In genomic region chr5:158698036-158698667, GRCh38 we compare ENCODE assay signal across 26 cellular contexts.
DNase-seq lines count a peak whose midpoint lies in the region; TF ChIP-seq lines count a peak whose summit lies in the region.
"Had no signal": no experiment of that assay in that cellular context is flagged by ENCODE, and none has a peak within 500 bp of the region (broad histone marks: within the 10 kb centered on the region; RNA-seq: fewer than 3 reads in every experiment).

No MANE protein-coding gene starts in this region.

- in situ Hi-C loops in KBM-7 (cut with MboI; ENCODE audit: low pct_unique_long_range_greater_than_20kb, low sequenced_read_pairs), result loop anchor here (25.0 kb wide), 1 partner anchor 414 kb away; no protein-coding TSS in a partner anchor

- no peak overlapping the region for H4K91ac ChIP-seq in H9 (ENCODE audit: insufficient read length, low read depth, low read length)
- no peak overlapping the region for H4K91ac ChIP-seq in mesenchymal stem cell (ENCODE audit: low read length)

- no peak overlapping the region for H4K5ac ChIP-seq in H9 (ENCODE audit: insufficient read length, low read depth, low read length)

- H3K14ac ChIP-seq in H9 (ENCODE audit: insufficient read depth, low read length) (no peak overlapping the region), mesenchymal stem cell (ENCODE audit: low read length in 2 of 2) (no peak overlapping the region)

- H3K4ac ChIP-seq in H9 (ENCODE audit: low read depth, low read length) (no peak overlapping the region), mesenchymal stem cell (ENCODE audit: low read depth in 1 of 2, low read length in 2 of 2) (no peak overlapping the region)

- H3K9me3 ChIP-seq in H9 (ENCODE audit: control insufficient read depth, low read depth, low read length) (no peaks in the 10 kb centered on the region), ascending aorta (no peaks in the 10 kb centered on the region), mesenchymal stem cell (ENCODE audit: control insufficient read depth, low read length) (no peaks in the 10 kb centered on the region), subcutaneous abdominal adipose tissue (ENCODE audit: control insufficient read depth in 5 of 5, low read length in 5 of 5) (no peaks in the 10 kb centered on the region)
- H3K9me3 ChIP-seq: colonic mucosa, esophagus squamous epithelium, spleen, tibial nerve had no signal

- H3K27ac ChIP-seq in H9 (ENCODE audit: insufficient read length, low read depth, low read length), result no peak overlapping the region
- H3K27ac ChIP-seq in ascending aorta, result peak overlapping the region; percentile 69 to 80
- H3K27ac ChIP-seq in mesenchymal stem cell (ENCODE audit: low read length, poor library complexity, severe bottlenecking), result no peak overlapping the region
- peak overlapping the region; percentile 63 for H3K27ac ChIP-seq in subcutaneous abdominal adipose tissue (ENCODE audit: low read depth, low read length)
- H3K27ac ChIP-seq: brain microvascular endothelial cell, colonic mucosa, PC-9, spleen had no signal

- no peak overlapping the region for H2BK120ac ChIP-seq in H9 (ENCODE audit: low read depth, low read length, poor library complexity, severe bottlenecking)
- H2BK120ac ChIP-seq in mesenchymal stem cell (ENCODE audit: low read depth, low read length), result no peak overlapping the region

- H3K23me2 ChIP-seq in H9 (ENCODE audit: insufficient read length, low read depth, low read length, poor library complexity, severe bottlenecking), result no peaks in the 10 kb centered on the region

- no peak overlapping the region for H3K56ac ChIP-seq in H9 (ENCODE audit: insufficient read length, low read depth, low read length)

- peaks cover 7% of the 10 kb centered on the region for H3K27me3 Mint-ChIP-seq in H9 (ENCODE audit: low read depth)
- H3K27me3 Mint-ChIP-seq: activated CD4-positive, alpha-beta T cell treated with anti-CD3 and anti-CD28 coated beads, Interleukin-2, amount 10 ng/mL, durations not matched to agents 7 days and 5 days had no signal

- H3K4me2 ChIP-seq in H9 (ENCODE audit: insufficient read depth, insufficient read length, low read length), result peak overlapping the region; percentile 49
- no peak overlapping the region for H3K4me2 ChIP-seq in mesenchymal stem cell (ENCODE audit: low read length, poor library complexity, severe bottlenecking)
- H3K4me2 ChIP-seq: PC-9 had no signal

- peaks cover 15% of the 10 kb centered on the region; the same call in 1 of the 2 replicates for H3K4me1 ChIP-seq in H9 (ENCODE audit: insufficient read depth, low read length)
- peaks cover 9 to 66% of the 10 kb centered on the region in 2 donors for H3K4me1 ChIP-seq in ascending aorta
- H3K4me1 ChIP-seq in mesenchymal stem cell (ENCODE audit: control insufficient read depth, insufficient read depth, low read depth, low read length), result peaks cover 11% of the 10 kb centered on the region
- H3K4me1 ChIP-seq in subcutaneous abdominal adipose tissue (ENCODE audit: control insufficient read depth in 5 of 5, insufficient read depth in 5 of 5, low read length in 5 of 5), result peaks cover 8 to 81% (median 64%) of the 10 kb centered on the region in 5 donors
- H3K4me1 ChIP-seq: colonic mucosa had no signal

- no peak overlapping the region for H2AFZ ChIP-seq in H9 (ENCODE audit: low read length)
- H2AFZ ChIP-seq in mesenchymal stem cell (ENCODE audit: low read depth, low read length), result no peak overlapping the region
- H2AFZ ChIP-seq: PC-9 had no signal

- H2AK5ac ChIP-seq in H9 (ENCODE audit: insufficient read length, low read length) (no peak overlapping the region), mesenchymal stem cell (ENCODE audit: low read length, severe bottlenecking) (no peak overlapping the region)

- no peak overlapping the region for H3T11ph ChIP-seq in H9 (ENCODE audit: low read length)

- H3K4me3 ChIP-seq in ascending aorta (peak overlapping the region in 1 of 2 donors; percentile 1), mesenchymal stem cell (ENCODE audit: insufficient read depth in 1 of 2, low read depth in 1 of 2, low read length in 2 of 2) (peak overlapping the region in 1 of 2 experiments; percentile 43), subcutaneous abdominal adipose tissue (ENCODE audit: low read depth in 1 of 5, low read length in 5 of 5) (no peak overlapping the region)
- H3K4me3 ChIP-seq: colonic mucosa, esophagus squamous epithelium, PC-9, spleen, tibial nerve had no signal

- no peaks in the 10 kb centered on the region for H3K79me1 ChIP-seq in H9 (ENCODE audit: insufficient read depth, low read depth, low read length, poor library complexity, severe bottlenecking)
- H3K79me1 ChIP-seq in mesenchymal stem cell (replicated peaks; ENCODE audit: low read length, poor library complexity, severe bottlenecking), result no peaks in the 10 kb centered on the region

- TF ChIP-seq CTCF in H9 (conservative IDR thresholded peaks at IDR 0.05) (no peak), ascending aorta (IDR thresholded peaks at IDR 0.05) (no peak)

- H3K36me3 ChIP-seq in ascending aorta (no peaks in the 10 kb centered on the region), mesenchymal stem cell (ENCODE audit: control insufficient read depth in 1 of 2, insufficient read depth in 2 of 2, low read depth in 1 of 2, low read length in 2 of 2) (peaks cover 0 to 5% of the 10 kb centered on the region in 2 experiments), subcutaneous abdominal adipose tissue (ENCODE audit: control insufficient read depth in 5 of 5, insufficient read depth in 5 of 5, low read length in 5 of 5) (peaks cover 0 to 5% (median 0%) of the 10 kb centered on the region in 5 donors)
- H3K36me3 ChIP-seq: brain microvascular endothelial cell, colonic mucosa, esophagus squamous epithelium, tibial nerve had no signal

- peak overlapping the region; percentile 11 to 57; a peak in 4 of 5 replicates for H3K4me3 Mint-ChIP-seq in H9
- H3K4me3 Mint-ChIP-seq: activated CD4-positive, alpha-beta T cell treated with anti-CD3 and anti-CD28 coated beads, Interleukin-2, amount 10 ng/mL, durations not matched to agents 7 days and 5 days; activated naive CD8-positive, alpha-beta T cell treated with anti-CD3 and anti-CD28 coated beads, Interleukin-2, amount 10 ng/mL, durations not matched to agents 7 days and 5 days; activated T-helper 17 cell treated with anti-CD3 and anti-CD28 coated beads, Interleukin-2, amount 50 U/mL, for 72 hours; neural crest cell; T-cell had no signal

- H3K27ac Mint-ChIP-seq in H9, result peak overlapping the region in 1 of 3 experiments; percentile 6; a peak in 2 of 7 replicates
- H3K27ac Mint-ChIP-seq: activated CD4-positive, alpha-beta T cell treated with anti-CD3 and anti-CD28 coated beads, Interleukin-2, amount 10 ng/mL, durations not matched to agents 7 days and 5 days; activated naive CD8-positive, alpha-beta T cell treated with anti-CD3 and anti-CD28 coated beads, Interleukin-2, amount 10 ng/mL, durations not matched to agents 7 days and 5 days; activated T-helper 17 cell treated with anti-CD3 and anti-CD28 coated beads, Interleukin-2, amount 50 U/mL, for 72 hours; T-cell had no signal

- no peaks in the 10 kb centered on the region for H4K20me1 ChIP-seq in H9 (ENCODE audit: control insufficient read depth, insufficient read depth, insufficient read length)

- H2BK15ac ChIP-seq in H9 (ENCODE audit: low read depth, low read length), result no peak overlapping the region
- H2BK15ac ChIP-seq in mesenchymal stem cell (ENCODE audit: low read depth, poor library complexity, severe bottlenecking), result no peak overlapping the region

- intact Hi-C loops in ascending aorta (cut with DNase I), result loop anchor here (5.0 to 10.0 kb wide), 2 partner anchors 177 to 349 kb away; no protein-coding TSS in a partner anchor

- H3K4me1 Mint-ChIP-seq in H9, result peaks cover 58 to 60% of the 10 kb centered on the region in 2 experiments
- H3K4me1 Mint-ChIP-seq: activated T-helper 17 cell treated with anti-CD3 and anti-CD28 coated beads, Interleukin-2, amount 50 U/mL, for 72 hours had no signal

- H3K9ac ChIP-seq in H9 (ENCODE audit: extremely low read depth, insufficient read length, low read length) (no peak overlapping the region), mesenchymal stem cell (ENCODE audit: low read length) (peak overlapping the region; percentile 82), subcutaneous abdominal adipose tissue (ENCODE audit: low read length in 5 of 5) (peak overlapping the region in 2 of 5 donors; percentile 21 to 25)

- no peak overlapping the region for H2BK5ac ChIP-seq in H9 (ENCODE audit: insufficient read length, low read length)
- no peak overlapping the region for H2BK5ac ChIP-seq in mesenchymal stem cell (ENCODE audit: low read depth, low read length, poor library complexity, severe bottlenecking)

- no peak overlapping the region for H3K18ac ChIP-seq in H9 (ENCODE audit: insufficient read length, low read depth, low read length)
- no peak overlapping the region for H3K18ac ChIP-seq in mesenchymal stem cell (ENCODE audit: low read depth in 1 of 2, low read length in 2 of 2)

- no peak for DNase-seq in H9
- no peak for DNase-seq in ascending aorta (ENCODE audit: low spot score in 2 of 2)
- no peak for DNase-seq in mesenchymal stem cell
- no peak for DNase-seq in UCSD-AML1 (lab: John Stamatoyannopoulos, UW; ENCODE audit: unreplicated experiment)
- no peak for DNase-seq in KBM-7
- no peak for DNase-seq in NCI-H774 (lab: John Stamatoyannopoulos, UW)
- DNase-seq: activated CD4-positive, alpha-beta T cell treated with anti-CD3 and anti-CD28 coated beads, Interleukin-2, amount 10 ng/mL, durations not matched to agents 7 days and 5 days; activated naive CD8-positive, alpha-beta T cell treated with anti-CD3 and anti-CD28 coated beads, Interleukin-2, amount 10 ng/mL, durations not matched to agents 7 days and 5 days; AML-193; brain microvascular endothelial cell; colonic mucosa; DMS79; esophagus squamous epithelium; left colon; midbrain; NCI-H1092 treated with DMSO at 0.1 percent for 48 hours; NCI-H2029 treated with DMSO at 0.1 percent for 48 hours; PC-9; spleen; stimulated activated CD4-positive, alpha-beta T cell treated with anti-CD3 and anti-CD28 coated beads, Interleukin-4, amount 100 ng/mL, for 1 hour; stimulated activated naive CD4-positive, alpha-beta T cell treated with Interleukin-2 at 50 U/mL for 16 hours; T-cell had no signal

- H3K23ac ChIP-seq in H9 (ENCODE audit: insufficient read length, low read depth, low read length) (no peak overlapping the region), mesenchymal stem cell (ENCODE audit: low read length in 2 of 2) (no peak overlapping the region)

- no peaks in the 10 kb centered on the region for H3K79me2 ChIP-seq in H9 (ENCODE audit: insufficient read depth, low read length)

- H3K36me3 Mint-ChIP-seq in H9 (ENCODE audit: insufficient read depth in 1 of 3, low read depth in 3 of 3), result no peaks in the 10 kb centered on the region; a peak in 1 of 7 replicates
- H3K36me3 Mint-ChIP-seq: activated naive CD8-positive, alpha-beta T cell treated with anti-CD3 and anti-CD28 coated beads, Interleukin-2, amount 10 ng/mL, durations not matched to agents 7 days and 5 days; T-cell had no signal

- no peak overlapping the region for H2BK12ac ChIP-seq in H9 (ENCODE audit: insufficient read length, low read depth, low read length)
- H2BK12ac ChIP-seq in mesenchymal stem cell (ENCODE audit: low read length in 2 of 2), result no peak overlapping the region

- WGBS in H9 (ENCODE audit: extremely low coverage, insufficient read length, low lambda C conversion rate), result no CpG with 5 or more reads among the region's 13 CpGs
- WGBS in mesenchymal stem cell, result 50% methylated on average over 10 of the region's 13 CpGs

- H2BK20ac ChIP-seq in H9 (ENCODE audit: low read depth, low read length, poor library complexity, severe bottlenecking), result no peak overlapping the region

- H4K8ac ChIP-seq in H9 (replicated peaks; ENCODE audit: insufficient read length, low read depth, low read length), result no peak overlapping the region
- no peak overlapping the region for H4K8ac ChIP-seq in mesenchymal stem cell (ENCODE audit: low read length)

- H3K9me3 Mint-ChIP-seq in H9, result no peaks in the 10 kb centered on the region; a peak in 1 of 5 replicates
- H3K9me3 Mint-ChIP-seq: activated CD4-positive, alpha-beta T cell treated with anti-CD3 and anti-CD28 coated beads, Interleukin-2, amount 10 ng/mL, durations not matched to agents 7 days and 5 days; activated naive CD8-positive, alpha-beta T cell treated with anti-CD3 and anti-CD28 coated beads, Interleukin-2, amount 10 ng/mL, durations not matched to agents 7 days and 5 days; activated T-helper 17 cell treated with anti-CD3 and anti-CD28 coated beads, Interleukin-2, amount 50 U/mL, for 72 hours; neural crest cell; T-cell had no signal

- H3K27me3 ChIP-seq in H9 (ENCODE audit: insufficient read depth, low read length), result no peaks in the 10 kb centered on the region
- no peaks in the 10 kb centered on the region for H3K27me3 ChIP-seq in ascending aorta
- no peaks in the 10 kb centered on the region for H3K27me3 ChIP-seq in mesenchymal stem cell (ENCODE audit: control insufficient read depth in 1 of 2, insufficient read depth in 1 of 2, low read length in 2 of 2)
- no peaks in the 10 kb centered on the region for H3K27me3 ChIP-seq in subcutaneous abdominal adipose tissue (ENCODE audit: control insufficient read depth in 5 of 5, insufficient read depth in 4 of 5, low read length in 5 of 5)
- H3K27me3 ChIP-seq: brain microvascular endothelial cell, colonic mucosa, tibial nerve had no signal

Comparison
In these comparisons a context has a peak if more than half of its experiments do, and no peak if none do; other contexts are left out.
1. H3K27ac ChIP-seq: peak in ascending aorta (2 of 2) and subcutaneous abdominal adipose tissue (single experiment); none in H9 (single experiment) and mesenchymal stem cell (single experiment).